ENCODE assay signal across 13 cellular contexts in the genomic region with DNA sequence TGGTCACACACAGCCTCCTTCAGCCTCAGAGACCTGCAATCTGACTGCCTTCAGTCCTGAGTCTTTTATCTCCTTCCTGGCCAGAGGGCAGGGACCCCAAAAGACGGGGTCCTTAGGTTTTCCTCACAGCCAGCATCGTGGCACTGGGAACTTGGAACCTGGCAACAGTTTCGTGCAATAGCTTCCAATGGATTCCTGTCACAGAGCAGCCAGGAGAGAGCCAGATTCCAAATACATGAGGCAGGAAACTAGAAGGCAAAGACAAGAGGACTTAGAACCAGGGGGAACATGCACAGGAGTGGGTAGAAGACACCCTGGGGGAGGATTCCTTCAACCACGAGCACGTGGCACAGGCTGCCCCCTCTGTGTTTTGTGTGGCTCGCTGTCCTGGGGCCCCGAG. TPM values are rescaled to one million over a fixed set of nuclear protein-coding genes. Genes with fewer than 3 reads are reported as not detected.
"Had no signal": no experiment of that assay in that cellular context is flagged by ENCODE, and none has a peak within 500 bp of the region (broad histone marks: within the 10 kb centered on the region; RNA-seq: fewer than 3 reads in every experiment).

No MANE protein-coding gene starts in this region.

- ATAC-seq: activated CD4-positive, CD25-positive, alpha-beta regulatory T cell treated with anti-CD3 and anti-CD28 coated beads, Interleukin-2, amount 50 U/mL, for 24 hours; stimulated activated naive CD8-positive, alpha-beta T cell treated with anti-CD3 and anti-CD28 coated beads, Interleukin-15, amount 100 ng/mL, for 72 hours had no signal

- DNase-seq: activated effector memory CD4-positive, alpha-beta T cell treated with Interleukin-2 at 50 U/mL for 16 hours; activated T-cell treated with anti-CD3 and anti-CD28 coated beads, Interleukin-2, amount 50 U/mL, for 1 hour; cerebellar nuclear complex; dermis blood vessel endothelial cell; erythroblast; hypothalamus; nephron progenitor cell; stimulated activated CD4-positive, alpha-beta T cell treated with anti-CD3 and anti-CD28 coated beads, Interleukin-15, amount 100 ng/mL, for 24 hours; stimulated activated CD4-positive, alpha-beta T cell treated with anti-CD3 and anti-CD28 coated beads, Interleukin-4, amount 100 ng/mL, for 24 hours; stimulated activated naive CD8-positive, alpha-beta T cell treated with anti-CD3 and anti-CD28 coated beads, Interleukin-15, amount 100 ng/mL, for 72 hours had no signal

RNA-seq across cellular contexts. Expression of gene C11orf91, which starts 48.6 kb away (rescaled TPM):
- total RNA-seq: dermis blood vessel endothelial cell, lung microvascular endothelial cell, omental fat pad had no signal
